In the genomic region with DNA sequence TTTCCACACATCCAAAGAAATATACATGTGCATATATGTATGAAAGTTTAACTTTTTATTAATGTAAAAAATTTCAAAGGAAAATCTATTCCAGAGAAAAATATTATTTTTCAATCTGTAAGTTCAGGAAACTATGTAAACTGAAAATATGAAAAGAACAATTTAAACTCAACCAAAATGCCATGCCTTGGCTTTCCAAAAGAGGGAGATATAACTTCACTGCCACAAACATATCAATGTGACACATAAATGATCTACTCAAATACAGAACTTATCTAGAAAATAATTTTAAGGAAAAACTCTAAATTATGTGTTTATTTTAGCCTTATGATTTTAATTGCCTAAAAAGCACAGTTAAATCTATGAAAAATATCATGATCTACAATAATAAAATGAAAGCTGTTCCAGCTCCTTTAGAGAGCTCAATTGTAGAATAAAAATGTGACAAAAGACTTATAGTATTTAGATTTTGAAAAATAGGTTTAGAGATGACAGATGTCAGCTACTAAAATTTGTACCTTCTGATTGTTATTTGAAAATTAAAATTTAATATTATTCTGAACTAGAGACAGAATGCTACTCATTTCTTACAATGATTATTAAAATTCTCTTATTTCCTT, we compare ENCODE assay signal across 8 cellular contexts.
DNase-seq lines count a peak whose midpoint lies in the region; ATAC-seq and TF ChIP-seq lines count a peak whose summit lies in the region.

No MANE protein-coding gene starts in this region.

- H2AFZ ChIP-seq in SK-N-SH (ENCODE audit: low read depth): no peak overlapping the region

- no peak overlapping the region for H3K4me2 ChIP-seq in SK-N-SH

- no peaks in the 10 kb centered on the region for H3K27me3 ChIP-seq in SK-N-SH (ENCODE audit: insufficient read depth)
- H3K27me3 ChIP-seq in vagina: no peaks in the 10 kb centered on the region

- no peak for TF ChIP-seq POLR2A in vagina (IDR thresholded peaks at IDR 0.05)

- H3K79me2 ChIP-seq in SK-N-SH (ENCODE audit: insufficient read depth): peaks cover 11% of the 10 kb centered on the region

- DNase-seq in AG20443 (ENCODE audit: low spot score) (peak; percentile 30), SK-N-SH (peak; percentile 14), hepatic stellate cell (ENCODE audit: low spot score) (peak; percentile 5), vagina (ENCODE audit: extremely low spot score in 2 of 2) (no peak), activated gamma-delta T cell treated with Interleukin-2 at 50 U/mL for 16 hours (no peak)

- H3K9me3 ChIP-seq in SK-N-SH (no peaks in the 10 kb centered on the region), vagina (no peaks in the 10 kb centered on the region)

- H3K27ac ChIP-seq in SK-N-SH (ENCODE audit: low read depth in 2 of 2, low read length in 1 of 2) (no peak overlapping the region), vagina (no peak overlapping the region)

- POLR2A ChIA-PET in SK-N-SH (lab: Yijun Ruan, JAX): no interaction called here

- no peak for TF ChIP-seq EP300 in SK-N-SH (IDR thresholded peaks at IDR 0.05; ENCODE audit: borderline replicate concordance in 1 of 2, low read depth in 1 of 2, low read length in 1 of 2)

- H3K9me2 ChIP-seq in SK-N-SH: no peaks in the 10 kb centered on the region

- TF ChIP-seq CTCF in SK-N-SH (IDR thresholded peaks at IDR 0.05) (peak; percentile 94), vagina (IDR thresholded peaks at IDR 0.05) (peak in 2 of 3 experiments; percentile 31 to 33)

- CTCF ChIA-PET in SK-N-SH (lab: Yijun Ruan, JAX): interaction anchor here (0.7 to 1.1 kb wide), 5 partner anchors 10 to 466 kb away, joined by 3 to 4 read pairs (median 3); a partner anchor contains a TSS

- H3K4me1 ChIP-seq in SK-N-SH (ENCODE audit: control insufficient read depth in 1 of 2, insufficient read depth in 2 of 2, low read depth in 1 of 2, low read length in 1 of 2) (peaks cover 0 to 3% of the 10 kb centered on the region in 2 experiments; a peak in 1 of 4 replicates), vagina (no peaks in the 10 kb centered on the region)

- H3K36me3 ChIP-seq in SK-N-SH (replicated peaks in 1 of 2; ENCODE audit: control insufficient read depth in 1 of 2, insufficient read depth in 2 of 2, low read length in 1 of 2): no peaks in the 10 kb centered on the region
- H3K36me3 ChIP-seq in vagina: no peaks in the 10 kb centered on the region

- ATAC-seq in GM19351 (IDR thresholded peaks at IDR 0.05; ENCODE audit: unreplicated experiment) (peak; percentile 70), GM21390 (IDR thresholded peaks at IDR 0.05; ENCODE audit: unreplicated experiment) (no peak), GM21737 (IDR thresholded peaks at IDR 0.05; ENCODE audit: unreplicated experiment) (no peak)

- no peaks in the 10 kb centered on the region for H4K20me1 ChIP-seq in SK-N-SH (ENCODE audit: insufficient read depth)

- intact Hi-C loops in vagina (cut with DNase I): no loop called here

- peak; percentile 80 for TF ChIP-seq RAD21 in SK-N-SH (IDR thresholded peaks at IDR 0.05; ENCODE audit: low read length)

- no peak overlapping the region for H3K9ac ChIP-seq in SK-N-SH

- H3K4me3 ChIP-seq in SK-N-SH (ENCODE audit: low read depth in 2 of 2, low read length in 1 of 2) (no peak overlapping the region), vagina (no peak overlapping the region)

- no peaks in the 10 kb centered on the region for H3F3A ChIP-seq in SK-N-SH (replicated peaks; ENCODE audit: insufficient read depth)

TF ChIP-seq in SK-N-SH, 30 proteins besides CTCF, POLR2A, EP300 and RAD21:
- no peak for TF ChIP-seq NRF1 (IDR thresholded peaks at IDR 0.05; ENCODE audit: low read depth, low read length)
- TF ChIP-seq, protein P1, sequence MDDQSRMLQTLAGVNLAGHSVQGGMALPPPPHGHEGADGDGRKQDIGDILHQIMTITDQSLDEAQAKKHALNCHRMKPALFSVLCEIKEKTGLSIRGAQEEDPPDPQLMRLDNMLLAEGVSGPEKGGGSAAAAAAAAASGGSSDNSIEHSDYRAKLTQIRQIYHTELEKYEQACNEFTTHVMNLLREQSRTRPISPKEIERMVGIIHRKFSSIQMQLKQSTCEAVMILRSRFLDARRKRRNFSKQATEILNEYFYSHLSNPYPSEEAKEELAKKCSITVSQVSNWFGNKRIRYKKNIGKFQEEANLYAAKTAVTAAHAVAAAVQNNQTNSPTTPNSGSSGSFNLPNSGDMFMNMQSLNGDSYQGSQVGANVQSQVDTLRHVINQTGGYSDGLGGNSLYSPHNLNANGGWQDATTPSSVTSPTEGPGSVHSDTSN (IDR thresholded peaks at IDR 0.05): no peak
- TF ChIP-seq GATA2 (CRISPR knock-in tag; IDR thresholded peaks at IDR 0.05): no peak
- no peak for TF ChIP-seq POLR2AphosphoS5 (IDR thresholded peaks at IDR 0.05; ENCODE audit: low read depth, low read length)
- TF ChIP-seq, protein P2, sequence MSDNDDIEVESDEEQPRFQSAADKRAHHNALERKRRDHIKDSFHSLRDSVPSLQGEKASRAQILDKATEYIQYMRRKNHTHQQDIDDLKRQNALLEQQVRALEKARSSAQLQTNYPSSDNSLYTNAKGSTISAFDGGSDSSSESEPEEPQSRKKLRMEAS (IDR thresholded peaks at IDR 0.05; ENCODE audit: low read depth): 0 out of 2 replicates have a peak, but pooled peaks have one; percentile 20
- TF ChIP-seq RCOR1 (IDR thresholded peaks at IDR 0.05; ENCODE audit: low read length): no peak
- TF ChIP-seq SMC3 (IDR thresholded peaks at IDR 0.05; ENCODE audit: low read depth, low read length): peak; percentile 37; the same call in 1 of the 2 replicates
- TF ChIP-seq, protein P3, sequence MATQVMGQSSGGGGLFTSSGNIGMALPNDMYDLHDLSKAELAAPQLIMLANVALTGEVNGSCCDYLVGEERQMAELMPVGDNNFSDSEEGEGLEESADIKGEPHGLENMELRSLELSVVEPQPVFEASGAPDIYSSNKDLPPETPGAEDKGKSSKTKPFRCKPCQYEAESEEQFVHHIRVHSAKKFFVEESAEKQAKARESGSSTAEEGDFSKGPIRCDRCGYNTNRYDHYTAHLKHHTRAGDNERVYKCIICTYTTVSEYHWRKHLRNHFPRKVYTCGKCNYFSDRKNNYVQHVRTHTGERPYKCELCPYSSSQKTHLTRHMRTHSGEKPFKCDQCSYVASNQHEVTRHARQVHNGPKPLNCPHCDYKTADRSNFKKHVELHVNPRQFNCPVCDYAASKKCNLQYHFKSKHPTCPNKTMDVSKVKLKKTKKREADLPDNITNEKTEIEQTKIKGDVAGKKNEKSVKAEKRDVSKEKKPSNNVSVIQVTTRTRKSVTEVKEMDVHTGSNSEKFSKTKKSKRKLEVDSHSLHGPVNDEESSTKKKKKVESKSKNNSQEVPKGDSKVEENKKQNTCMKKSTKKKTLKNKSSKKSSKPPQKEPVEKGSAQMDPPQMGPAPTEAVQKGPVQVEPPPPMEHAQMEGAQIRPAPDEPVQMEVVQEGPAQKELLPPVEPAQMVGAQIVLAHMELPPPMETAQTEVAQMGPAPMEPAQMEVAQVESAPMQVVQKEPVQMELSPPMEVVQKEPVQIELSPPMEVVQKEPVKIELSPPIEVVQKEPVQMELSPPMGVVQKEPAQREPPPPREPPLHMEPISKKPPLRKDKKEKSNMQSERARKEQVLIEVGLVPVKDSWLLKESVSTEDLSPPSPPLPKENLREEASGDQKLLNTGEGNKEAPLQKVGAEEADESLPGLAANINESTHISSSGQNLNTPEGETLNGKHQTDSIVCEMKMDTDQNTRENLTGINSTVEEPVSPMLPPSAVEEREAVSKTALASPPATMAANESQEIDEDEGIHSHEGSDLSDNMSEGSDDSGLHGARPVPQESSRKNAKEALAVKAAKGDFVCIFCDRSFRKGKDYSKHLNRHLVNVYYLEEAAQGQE (IDR thresholded peaks at IDR 0.05; ENCODE audit: low read depth, low read length): no peak
TF ChIP-seq in SK-N-SH: peak in this region for 2.

Comparison
In these comparisons a context has a peak if more than half of its experiments do, and no peak if none do; other contexts are left out.
1. DNase-seq: peak in AG20443 (single experiment), SK-N-SH (single experiment) and hepatic stellate cell (single experiment); none in vagina (0 of 2) and activated gamma-delta T cell treated with Interleukin-2 at 50 U/mL for 16 hours (single experiment).